16 cellular contexts compared by ENCODE assay signal in genomic region chr1:27549807-27550408, GRCh38.
"Had no signal": no experiment of that assay in that cellular context is flagged by ENCODE, and none has a peak within 500 bp of the region (broad histone marks: within the 10 kb centered on the region; RNA-seq: fewer than 3 reads in every experiment).

No MANE protein-coding gene starts in this region.

- DNase-seq: cerebellar nuclear complex; effector memory CD8-positive, alpha-beta T cell; head of caudate nucleus; naive thymus-derived CD4-positive, alpha-beta T cell; nephron progenitor cell; stimulated activated CD4-positive, alpha-beta T cell treated with anti-CD3 and anti-CD28 coated beads, Interleukin-12 subunit alpha, Interleukin-12 subunit beta, amount 100 ng/mL, for 4 hours; stimulated activated naive CD4-positive, alpha-beta T cell; stomach had no signal

- H3K9me3 ChIP-seq: esophagus muscularis mucosa, neutrophil, stomach, thoracic aorta had no signal

- H3K4me2 ChIP-seq: hepatocyte had no signal

- H3K36me3 ChIP-seq: neutrophil had no signal

- H2AFZ ChIP-seq: hepatocyte had no signal

- ATAC-seq: effector memory CD8-positive, alpha-beta T cell had no signal

- H3K4me3 ChIP-seq: esophagus muscularis mucosa, hepatocyte, stomach, thoracic aorta had no signal

- FAIRE-seq: colon, small intestine, urothelium cell line had no signal

- H3K27ac ChIP-seq: epithelial cell of prostate, hepatocyte, neutrophil, thoracic aorta had no signal

- H3K27me3 ChIP-seq: esophagus muscularis mucosa, hepatocyte, neutrophil, stomach had no signal
